ENCODE assay signal across 7 cellular contexts in the genomic region with DNA sequence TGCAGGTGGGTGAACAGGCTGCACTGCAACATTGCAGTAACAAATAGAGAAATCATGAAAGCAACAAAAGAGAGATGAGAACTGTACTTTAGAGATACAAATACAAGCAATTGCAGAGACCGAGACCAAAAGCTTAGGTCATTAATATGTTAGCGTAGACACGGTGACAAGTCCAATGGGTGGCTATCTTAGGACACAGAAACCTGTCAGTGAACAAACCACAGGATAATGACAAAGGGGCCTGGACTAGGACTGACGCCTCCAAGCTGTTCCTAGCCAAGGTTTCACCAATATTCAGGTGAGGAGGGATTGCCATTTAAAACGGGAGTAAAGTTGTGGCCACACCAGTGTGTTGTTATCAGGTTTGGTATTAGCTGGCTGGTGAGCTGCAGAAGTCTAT.
"Had no signal": no experiment of that assay in that cellular context is flagged by ENCODE, and none has a peak within 500 bp of the region (broad histone marks: within the 10 kb centered on the region; RNA-seq: fewer than 3 reads in every experiment).

No MANE protein-coding gene starts in this region.

- H3K9ac ChIP-seq: GM23248 had no signal

- H3K4me3 Mint-ChIP-seq: H9, IgD-negative memory B cell had no signal

- H3K27ac ChIP-seq: GM23248 had no signal

- H2AFZ ChIP-seq: GM23248 had no signal

- DNase-seq: GM23248, H9, HCEC 1CT had no signal

- H3K27me3 Mint-ChIP-seq: IgD-negative memory B cell had no signal

- H3K4me3 ChIP-seq: GM23248 had no signal

- H3K27ac Mint-ChIP-seq: H9, IgD-negative memory B cell had no signal

- FAIRE-seq: H1, H54, HTR-8/SVneo had no signal

- H3K4me1 Mint-ChIP-seq: H9 had no signal
